16 cellular contexts compared by ENCODE assay signal in genomic region chr7:106626376-106627293, GRCh38.
DNase-seq lines count a peak whose midpoint lies in the region; ATAC-seq and TF ChIP-seq lines count a peak whose summit lies in the region.
"Had no signal": no experiment of that assay in that cellular context is flagged by ENCODE, and none has a peak within 500 bp of the region (broad histone marks: within the 10 kb centered on the region; RNA-seq: fewer than 3 reads in every experiment).

No MANE protein-coding gene starts in this region.

- no peak for TF ChIP-seq CTCF in VCaP (conservative IDR thresholded peaks at IDR 0.05)

- H3K27ac ChIP-seq in VCaP = peak overlapping the region; percentile 38
- H3K27ac ChIP-seq: C4-2B, dorsolateral prefrontal cortex had no signal

- no peak for ATAC-seq in HG03139 (IDR thresholded peaks at IDR 0.05; ENCODE audit: unreplicated experiment)
- no peak for ATAC-seq in HG02759 (IDR thresholded peaks at IDR 0.05; ENCODE audit: unreplicated experiment)
- no peak for ATAC-seq in GM21447 (IDR thresholded peaks at IDR 0.05; ENCODE audit: unreplicated experiment)
- ATAC-seq: stimulated activated memory B cell treated with anti-CD40 and anti-IgM and Interleukin-4, amounts not matched to agents 10 μg/mL and 1 μg/mL and 100 μg/mL, for 72 hours had no signal

- DNase-seq in NCI-H510A treated with DMSO at 0.1 percent for 48 hours (lab: John Stamatoyannopoulos, UW) = peak; percentile 69
- no peak for DNase-seq in NCI-H510A (lab: John Stamatoyannopoulos, UW)
- peak; percentile 65 for DNase-seq in kidney tubule cell (ENCODE audit: low spot score)
- no peak for DNase-seq in epidermal melanocyte (ENCODE audit: insufficient read length, low spot score)
- DNase-seq: activated CD4-positive, alpha-beta memory T cell treated with anti-CD3 and anti-CD28 coated beads for 36 hours; activated naive CD4-positive, alpha-beta T cell treated with anti-CD3 and anti-CD28 coated beads, Interleukin-2, amount 10 ng/mL, durations not matched to agents 7 days and 5 days; activated T-cell treated with anti-CD3 and anti-CD28 coated beads, Interleukin-2, amount 50 U/mL, for 1 hour; dorsolateral prefrontal cortex; glutamatergic neuron; upper lobe of left lung had no signal

Comparison
In these comparisons a context has a peak if more than half of its experiments do, and no peak if none do; other contexts are left out.
1. DNase-seq: peak in NCI-H510A treated with DMSO at 0.1 percent for 48 hours (single experiment) and kidney tubule cell (single experiment); none in NCI-H510A (single experiment) and epidermal melanocyte (single experiment).